Comparison of ENCODE assay signal across 8 cellular contexts in genomic region chr7:50068026-50068425, GRCh38. TPM values are rescaled to one million over a fixed set of nuclear protein-coding genes. Genes with fewer than 3 reads are reported as not detected.
DNase-seq lines count a peak whose midpoint lies in the region; ATAC-seq, FAIRE-seq and TF ChIP-seq lines count a peak whose summit lies in the region.

No MANE protein-coding gene starts in this region.

- H3K9me3 Mint-ChIP-seq in activated naive CD8-positive, alpha-beta T cell treated with anti-CD3 and anti-CD28 coated beads for 36 hours = peaks cover 24% of the 10 kb centered on the region
- peaks cover 8% of the 10 kb centered on the region for H3K9me3 Mint-ChIP-seq in stimulated activated effector memory CD8-positive, alpha-beta T cell treated with anti-CD3 and anti-CD28 coated beads, Interleukin-12 subunit alpha, Interleukin-12 subunit beta, amount 100 ng/mL, for 72 hours

- H3K4me1 Mint-ChIP-seq in activated naive CD8-positive, alpha-beta T cell treated with anti-CD3 and anti-CD28 coated beads for 36 hours = peaks cover 17% of the 10 kb centered on the region
- peaks cover 20% of the 10 kb centered on the region for H3K4me1 Mint-ChIP-seq in stimulated activated effector memory CD8-positive, alpha-beta T cell treated with anti-CD3 and anti-CD28 coated beads, Interleukin-12 subunit alpha, Interleukin-12 subunit beta, amount 100 ng/mL, for 72 hours

- H3K9me3 ChIP-seq in Loucy (ENCODE audit: insufficient read depth, low read depth, low read length) = no peaks in the 10 kb centered on the region
- peaks cover 22% of the 10 kb centered on the region for H3K9me3 ChIP-seq in HepG2 (ENCODE audit: low read length)

- CTCF ChIA-PET in HepG2 (lab: Yijun Ruan, JAX; ENCODE audit: low intra/inter-chr PET ratio, low total read pairs) = no interaction called here

- 0% methylated on average over 2 of the region's 2 CpGs for WGBS in HepG2 (ENCODE audit: low lambda C conversion rate)

- no peak overlapping the region for H3K27ac Mint-ChIP-seq in activated naive CD8-positive, alpha-beta T cell treated with anti-CD3 and anti-CD28 coated beads for 36 hours
- H3K27ac Mint-ChIP-seq in stimulated activated effector memory CD8-positive, alpha-beta T cell treated with anti-CD3 and anti-CD28 coated beads, Interleukin-12 subunit alpha, Interleukin-12 subunit beta, amount 100 ng/mL, for 72 hours = no peak overlapping the region

- peaks cover 14% of the 10 kb centered on the region for H3K36me3 Mint-ChIP-seq in activated naive CD8-positive, alpha-beta T cell treated with anti-CD3 and anti-CD28 coated beads for 36 hours
- no peaks in the 10 kb centered on the region for H3K36me3 Mint-ChIP-seq in stimulated activated effector memory CD8-positive, alpha-beta T cell treated with anti-CD3 and anti-CD28 coated beads, Interleukin-12 subunit alpha, Interleukin-12 subunit beta, amount 100 ng/mL, for 72 hours

- no peak for TF ChIP-seq EP300 in HepG2 (IDR thresholded peaks at IDR 0.05; ENCODE audit: low read depth in 2 of 2, low read length in 2 of 2)
- no peak for TF ChIP-seq EP300 in HepG2 (CRISPR knock-in tag; IDR thresholded peaks at IDR 0.05; ENCODE audit: borderline replicate concordance)

- H3K4me3 ChIP-seq in GM12864 (ENCODE audit: low read depth, low read length) (no peak overlapping the region), Loucy (ENCODE audit: low read length, poor library complexity, severe bottlenecking) (peak overlapping the region; percentile 75), HepG2 (replicated peaks in 1 of 3; ENCODE audit: insufficient read depth in 1 of 3, low read depth in 2 of 3, low read length in 3 of 3) (peak overlapping the region in 1 of 3 experiments; percentile 56; a peak in 1 of 6 replicates)

- H3K27me3 Mint-ChIP-seq in activated naive CD8-positive, alpha-beta T cell treated with anti-CD3 and anti-CD28 coated beads for 36 hours = peaks cover under 1% of the 10 kb centered on the region

- no peaks in the 10 kb centered on the region for H3K36me3 ChIP-seq in Loucy (ENCODE audit: insufficient read depth, low read length)
- no peaks in the 10 kb centered on the region for H3K36me3 ChIP-seq in HepG2 (replicated peaks in 1 of 2; ENCODE audit: control insufficient read depth in 1 of 2, insufficient read depth in 2 of 2, low read length in 2 of 2)

- TF ChIP-seq RAD21 in HepG2 (CRISPR knock-in tag; IDR thresholded peaks at IDR 0.05) = no peak

- H3K27me3 ChIP-seq in Loucy (ENCODE audit: insufficient read depth, low read length, poor library complexity, severe bottlenecking) (no peaks in the 10 kb centered on the region), HepG2 (ENCODE audit: control insufficient read depth in 1 of 2, insufficient read depth in 2 of 2, low read length in 2 of 2) (no peaks in the 10 kb centered on the region)

- peak overlapping the region; percentile 53 for H3K9ac ChIP-seq in Loucy (ENCODE audit: low read depth, low read length, poor library complexity, severe bottlenecking)
- no peak overlapping the region for H3K9ac ChIP-seq in HepG2 (ENCODE audit: insufficient read depth, low read depth, low read length)

- no peak overlapping the region for H3K27ac ChIP-seq in HepG2 (ENCODE audit: extremely low read length, insufficient read depth, low read length)

- peak; percentile 91 for ATAC-seq in HepG2
- ATAC-seq in stimulated activated effector memory CD8-positive, alpha-beta T cell treated with anti-CD3 and anti-CD28 coated beads, Interleukin-12 subunit alpha, Interleukin-12 subunit beta, amount 100 ng/mL, for 72 hours = no peak

- TF ChIP-seq CTCF in GM12864 (IDR thresholded peaks at IDR 0.05; ENCODE audit: low read depth, low read length, missing control alignments) (peak; percentile 51), Loucy (conservative IDR thresholded peaks at IDR 0.05; ENCODE audit: low read length) (peak; percentile 61), HepG2 (CRISPR knock-in tag; IDR thresholded peaks at IDR 0.05) (0 out of 2 replicates have a peak, but pooled peaks have one; percentile 6)

- no peak for TF ChIP-seq POLR2A in HepG2 (IDR thresholded peaks at IDR 0.05; ENCODE audit: insufficient read depth in 1 of 2, low read depth in 2 of 2, low read length in 2 of 2)

- no TSS peak for BruUV-seq in HepG2 (replicated peaks; lab: Mats Ljungman, UMichigan)

- POLR2A ChIA-PET in HepG2 (lab: Yijun Ruan, JAX) = no interaction called here

- FAIRE-seq in HepG2 (lab: Jason Lieb, UNC) = peak; percentile 62

- H3K79me2 ChIP-seq in Loucy (ENCODE audit: insufficient read depth, low read length) (no peaks in the 10 kb centered on the region), HepG2 (ENCODE audit: insufficient read depth, low read length) (no peaks in the 10 kb centered on the region)

- peak overlapping the region; percentile 86 for H3K4me3 Mint-ChIP-seq in activated naive CD8-positive, alpha-beta T cell treated with anti-CD3 and anti-CD28 coated beads for 36 hours
- no peak overlapping the region for H3K4me3 Mint-ChIP-seq in stimulated activated effector memory CD8-positive, alpha-beta T cell treated with anti-CD3 and anti-CD28 coated beads, Interleukin-12 subunit alpha, Interleukin-12 subunit beta, amount 100 ng/mL, for 72 hours

- H3K4me2 ChIP-seq in Loucy (ENCODE audit: low read depth, low read length, poor library complexity, severe bottlenecking) (peak overlapping the region; percentile 82), HepG2 (ENCODE audit: low read depth, low read length) (peak overlapping the region; percentile 77)

- H2AFZ ChIP-seq in Loucy (ENCODE audit: low read length) (peak overlapping the region; percentile 96), HepG2 (ENCODE audit: low read length) (no peak overlapping the region)

- in situ Hi-C loops in HepG2 (cut with HindIII; ENCODE audit: extremely low pct_ligation_motif_present, low pct_unique_long_range_greater_than_20kb) = no loop called here

- intact Hi-C loops in HepG2 (cut with micrococcal nuclease; ENCODE audit: unreplicated experiment) = no loop called here

- H3K4me1 ChIP-seq in Loucy (ENCODE audit: insufficient read depth, low read length, poor library complexity, severe bottlenecking) = peaks cover 11% of the 10 kb centered on the region
- peaks cover 6% of the 10 kb centered on the region; the same call in 1 of the 2 replicates for H3K4me1 ChIP-seq in HepG2 (ENCODE audit: insufficient read depth, low read length)

- DNase-seq in A172 (ENCODE audit: low spot score) = peak; percentile 31
- DNase-seq in GM12864 (ENCODE audit: low read depth) = no peak
- DNase-seq in activated naive CD8-positive, alpha-beta T cell treated with anti-CD3 and anti-CD28 coated beads for 36 hours = peak; percentile 6
- peak; percentile 12 for DNase-seq in HepG2 (ENCODE audit: low spot score)
- DNase-seq in stimulated activated effector memory CD8-positive, alpha-beta T cell treated with anti-CD3 and anti-CD28 coated beads, Interleukin-12 subunit alpha, Interleukin-12 subunit beta, amount 100 ng/mL, for 72 hours (ENCODE audit: low spot score in 2 of 2) = no peak
- DNase-seq in NCI-H69 (lab: John Stamatoyannopoulos, UW) = no peak
- DNase-seq in NK-92 treated with Interleukin-12 subunit alpha and Interleukin-12 subunit beta, amount 100 ng/mL, for 24 hours (lab: John Stamatoyannopoulos, UW) = no peak

- H3K9me2 ChIP-seq in Loucy (replicated peaks; ENCODE audit: low read depth, low read length) = no peaks in the 10 kb centered on the region

- no peaks in the 10 kb centered on the region for H3F3A ChIP-seq in Loucy (ENCODE audit: low read depth)

- H4K20me1 ChIP-seq in Loucy (ENCODE audit: insufficient read depth, low read length, poor library complexity, severe bottlenecking) (no peaks in the 10 kb centered on the region), HepG2 (ENCODE audit: insufficient read depth, low read length) (no peaks in the 10 kb centered on the region)

TF ChIP-seq in HepG2, 621 proteins besides CTCF, POLR2A, EP300 and RAD21:
- TF ChIP-seq ZNF644 (CRISPR knock-in tag; IDR thresholded peaks at IDR 0.05; ENCODE audit: low read depth) (0 out of 2 replicates have a peak, but pooled peaks have one; percentile 21), HCFC1 (IDR thresholded peaks at IDR 0.05; ENCODE audit: low read depth, low read length) (no peak)

RNA-seq across cellular contexts. Expression of gene ZPBP, which starts 25.0 kb away (rescaled TPM):
- total RNA-seq in A172 (2014; rRNA removed; shearing (Covaris generic)) = not detected in 2 replicates
- under 1 TPM in 1 of 2 experiments, not detected in 1; 0.37 TPM for total RNA-seq in activated naive CD8-positive, alpha-beta T cell treated with anti-CD3 and anti-CD28 coated beads for 36 hours
- total RNA-seq in HepG2 (2016; rRNA removed; fragmentation: Illumina TruSeq; extraction: Trizol) = not detected in 2 replicates
- not detected in 2 replicates for total RNA-seq in HepG2 (2016; cell fraction: cytosol; rRNA removed; fragmentation: Illumina TruSeq; extraction: Trizol; ENCODE audit: low read depth)
- not detected in 2 replicates for total RNA-seq in HepG2 (2016; cell fraction: insoluble cytoplasmic fraction; rRNA removed; fragmentation: Illumina TruSeq; extraction: Trizol)
- not detected in 2 replicates for total RNA-seq in HepG2 (2016; cell fraction: membrane; rRNA removed; fragmentation: Illumina TruSeq; extraction: Trizol)
- total RNA-seq in HepG2 (2016; cell fraction: nucleus; rRNA removed; fragmentation: Illumina TruSeq; extraction: Trizol) = not detected in 2 replicates
- not detected in 2 replicates for polyA plus RNA-seq in HepG2 (2011; rRNA removed)
- not detected in 2 replicates for polyA plus RNA-seq in HepG2 (2011; cell fraction: cytosol; rRNA removed)
- polyA plus RNA-seq in HepG2 (2011; cell fraction: nucleus; rRNA removed) = not detected in 2 replicates
- polyA plus RNA-seq in HepG2 (2012) = not detected in 2 replicates
- polyA plus RNA-seq in HepG2 (2016; cell fraction: cytosol; fragmentation: Illumina TruSeq; extraction: Trizol; ENCODE audit: low read depth) = not detected in 2 replicates
- polyA plus RNA-seq in HepG2 (2016; cell fraction: insoluble cytoplasmic fraction; fragmentation: Illumina TruSeq; extraction: Trizol; ENCODE audit: low read depth) = not detected in 2 replicates
- polyA plus RNA-seq in HepG2 (2016; cell fraction: membrane; fragmentation: Illumina TruSeq; extraction: Trizol; ENCODE audit: low read depth) = not detected in 2 replicates
- polyA plus RNA-seq in HepG2 (2016; cell fraction: nucleus; fragmentation: Illumina TruSeq; extraction: Trizol; ENCODE audit: insufficient read depth, low read depth) = not detected in 2 replicates
- not detected in 2 replicates for polyA minus RNA-seq in HepG2 (2011; rRNA and poly(A)+ RNA removed; ENCODE audit: low replicate concordance)
- not detected in 2 replicates for polyA minus RNA-seq in HepG2 (2011; cell fraction: cytosol; rRNA and poly(A)+ RNA removed)
- not detected in 2 replicates for polyA minus RNA-seq in HepG2 (2011; cell fraction: nucleus; rRNA and poly(A)+ RNA removed)

Comparison
In these comparisons a context has a peak if more than half of its experiments do, and no peak if none do; other contexts are left out.
1. DNase-seq: peak in A172 (single experiment), activated naive CD8-positive, alpha-beta T cell treated with anti-CD3 and anti-CD28 coated beads for 36 hours (single experiment) and HepG2 (single experiment); none in GM12864 (single experiment), stimulated activated effector memory CD8-positive, alpha-beta T cell treated with anti-CD3 and anti-CD28 coated beads, Interleukin-12 subunit alpha, Interleukin-12 subunit beta, amount 100 ng/mL, for 72 hours (0 of 2), NCI-H69 (single experiment) and NK-92 treated with Interleukin-12 subunit alpha and Interleukin-12 subunit beta, amount 100 ng/mL, for 24 hours (single experiment).
2. CTCF ChIP-seq: peak in every context shown above with its lines; median percentile 61 in Loucy; 51 in GM12864; 6 in HepG2.